In genomic region chr19:6060600-6061391, GRCh38 we compare ENCODE assay signal across 8 cellular contexts. TPM values are rescaled to one million over a fixed set of nuclear protein-coding genes. Genes with fewer than 3 reads are reported as not detected.
DNase-seq lines count a peak whose midpoint lies in the region; ATAC-seq and TF ChIP-seq lines count a peak whose summit lies in the region.

No MANE protein-coding gene starts in this region.

- peaks cover 0 to 23% of the 10 kb centered on the region in 2 experiments; a peak in 3 of 4 replicates for H3K79me1 ChIP-seq in IMR-90 (ENCODE audit: low read depth in 1 of 2, low read length in 2 of 2)

- no peak overlapping the region for H2AK5ac ChIP-seq in IMR-90 (ENCODE audit: low read depth, low read length)

- no peak overlapping the region for H4K5ac ChIP-seq in IMR-90 (ENCODE audit: low read depth, low read length)

- in situ Hi-C loops in IMR-90 (cut with MboI; ENCODE audit: low sequenced_read_pairs) = no loop called here

- no peak overlapping the region for H3K23ac ChIP-seq in IMR-90 (ENCODE audit: low read depth, low read length)

- intact Hi-C loops in IMR-90 (cut with micrococcal nuclease) = no loop called here

- H3K4me3 ChIP-seq in IMR-90 (ENCODE audit: insufficient read depth, low read depth, low read length) (no peak overlapping the region), fibroblast of pulmonary artery (replicated peaks; ENCODE audit: low read depth, low read length) (no peak overlapping the region)

- no peak for TF ChIP-seq CTCF in IMR-90 (conservative IDR thresholded peaks at IDR 0.05; ENCODE audit: low read depth, low read length)
- no peak for TF ChIP-seq CTCF in fibroblast of pulmonary artery (IDR thresholded peaks at IDR 0.05; ENCODE audit: low read length, missing control alignments)
- TF ChIP-seq CTCF in GM10248 (IDR thresholded peaks at IDR 0.05; ENCODE audit: control extremely low read depth, extremely low read depth, low read depth, missing control alignments) = no peak

- H3K4ac ChIP-seq in IMR-90 (ENCODE audit: low read depth, low read length) = no peak overlapping the region

- DNase-seq in IMR-90 = peak; percentile 16
- peak; percentile 54 for DNase-seq in activated CD8-positive, alpha-beta memory T cell treated with anti-CD3 and anti-CD28 coated beads, Interleukin-2, amount 50 U/mL, for 4 hours
- DNase-seq in fibroblast of pulmonary artery (ENCODE audit: low read depth) = peak; percentile 23
- DNase-seq in stimulated activated CD4-positive, alpha-beta T cell treated with anti-CD3 and anti-CD28 coated beads, Interleukin-4, amount 100 ng/mL, for 24 hours = peak; percentile 36
- no peak for DNase-seq in GM10248 (ENCODE audit: extremely low spot score)
- DNase-seq in GM19240 (ENCODE audit: insufficient read length, low spot score) = no peak

- peak overlapping the region; percentile 7 for H2AK9ac ChIP-seq in IMR-90 (replicated peaks; ENCODE audit: low read depth, low read length, poor library complexity)

- no peak overlapping the region; the same call in 1 of the 2 replicates for H2BK20ac ChIP-seq in IMR-90 (ENCODE audit: low read depth, low read length)

- no peaks in the 10 kb centered on the region for H4K20me1 ChIP-seq in IMR-90 (ENCODE audit: insufficient read depth, low read length)

- no peaks in the 10 kb centered on the region for H3K27me3 ChIP-seq in IMR-90 (ENCODE audit: control insufficient read depth, insufficient read depth, low read length)

- no peak for TF ChIP-seq POLR2A in IMR-90 (IDR thresholded peaks at IDR 0.05; ENCODE audit: low read depth, low read length)

- H3K27ac ChIP-seq in IMR-90 (ENCODE audit: insufficient read depth, low read length) = no peak overlapping the region

- peaks cover 16% of the 10 kb centered on the region for H3K9me1 ChIP-seq in IMR-90 (ENCODE audit: insufficient read depth, low read length)

- H4K91ac ChIP-seq in IMR-90 (ENCODE audit: insufficient read depth, low read depth, low read length) = peak overlapping the region; percentile 17

- ATAC-seq in IMR-90 (ENCODE audit: low read depth) = no peak
- ATAC-seq in GM21367 (IDR thresholded peaks at IDR 0.05; ENCODE audit: unreplicated experiment) = no peak
- no peak for ATAC-seq in HG03045 (IDR thresholded peaks at IDR 0.05; ENCODE audit: unreplicated experiment)

- no peak overlapping the region for H3K9ac ChIP-seq in IMR-90 (ENCODE audit: low read depth, low read length)

- POLR2A ChIA-PET in IMR-90 (lab: Charles Lee; ENCODE audit: unreplicated experiment) (no interaction called here), GM10248 (lab: Yijun Ruan, JAX) (no interaction called here)

- no peak overlapping the region for H3K4me2 ChIP-seq in IMR-90 (ENCODE audit: low read depth, low read length)

- H3K4me1 ChIP-seq in IMR-90 (ENCODE audit: control insufficient read depth, insufficient read depth, low read length) = peaks cover 23% of the 10 kb centered on the region

- H3K36me3 ChIP-seq in IMR-90 (ENCODE audit: control insufficient read depth, insufficient read depth, low read length) = no peaks in the 10 kb centered on the region

- H3K9me3 ChIP-seq in IMR-90 (ENCODE audit: control insufficient read depth, insufficient read depth, low read length) = no peaks in the 10 kb centered on the region

- no peak overlapping the region for H3K56ac ChIP-seq in IMR-90 (ENCODE audit: extremely low read depth, insufficient read depth, low read length)

- peak overlapping the region; percentile 9 for H2AFZ ChIP-seq in IMR-90 (replicated peaks; ENCODE audit: low read length, poor library complexity)

- H4K8ac ChIP-seq in IMR-90 (ENCODE audit: low read depth in 2 of 2, low read length in 2 of 2) = no peak overlapping the region

- peak overlapping the region; percentile 17; the same call in 1 of the 2 replicates for H2BK120ac ChIP-seq in IMR-90 (ENCODE audit: low read depth, low read length)

- BruUV-seq in IMR-90 (replicated peaks; lab: Mats Ljungman, UMichigan) = no TSS peak

- CTCF ChIA-PET in IMR-90 (lab: Yijun Ruan, JAX) (no interaction called here), GM10248 (lab: Yijun Ruan, JAX) (interaction anchor here (0.9 to 3.2 kb wide), 2 partner anchors 13 kb away, joined by 4 to 16 read pairs; no protein-coding TSS in a partner anchor)

- H2BK15ac ChIP-seq in IMR-90 (ENCODE audit: low read depth, low read length) = no peak overlapping the region

- H3K14ac ChIP-seq in IMR-90 (replicated peaks; ENCODE audit: low read depth, low read length) = no peak overlapping the region

- no peak overlapping the region for H3K18ac ChIP-seq in IMR-90 (ENCODE audit: low read depth, low read length)

- dilution Hi-C loops in IMR-90 (cut with HindIII; ENCODE audit: low sequenced_read_pairs, unreplicated experiment) = no loop called here

- TF ChIP-seq RAD21 in IMR-90 (IDR thresholded peaks at IDR 0.05; ENCODE audit: low read length) = no peak

- no peak overlapping the region for H2BK5ac ChIP-seq in IMR-90 (ENCODE audit: low read depth, low read length, poor library complexity, severe bottlenecking)

- 90% methylated on average over 12 of the region's 21 CpGs; no CpG with 5 or more reads in 1 of the 2 experiments for WGBS in IMR-90 (ENCODE audit: extremely low coverage in 2 of 2, insufficient read length in 1 of 2), 2 experiments

TF ChIP-seq in IMR-90, 13 proteins besides CTCF, POLR2A, EP300 and RAD21:
- no peak for TF ChIP-seq SMC3 (IDR thresholded peaks at IDR 0.05; ENCODE audit: low read depth, low read length)
- TF ChIP-seq NFE2L2 (IDR thresholded peaks at IDR 0.05; ENCODE audit: low read depth, low read length) = no peak
- TF ChIP-seq CHD1 (IDR thresholded peaks at IDR 0.05; ENCODE audit: low read depth, low read length) = no peak
- TF ChIP-seq CEBPB (IDR thresholded peaks at IDR 0.05; ENCODE audit: low read depth, low read length) = no peak
- no peak for TF ChIP-seq ELK1 (IDR thresholded peaks at IDR 0.05; ENCODE audit: borderline replicate concordance, low read depth, low read length)
- TF ChIP-seq MAFK (IDR thresholded peaks at IDR 0.05; ENCODE audit: low read depth, low read length) = no peak
- no peak for TF ChIP-seq RFX5 (IDR thresholded peaks at IDR 0.05; ENCODE audit: low read depth, low read length)
- TF ChIP-seq USF2 (IDR thresholded peaks at IDR 0.05; ENCODE audit: low read depth, low read length) = no peak
- no peak for TF ChIP-seq MAZ (IDR thresholded peaks at IDR 0.05; ENCODE audit: borderline replicate concordance, low read depth, low read length)
- TF ChIP-seq BHLHE40 (IDR thresholded peaks at IDR 0.05; ENCODE audit: low read depth, low read length) = no peak

RNA-seq across cellular contexts. Expression of gene RFX2, which starts 49.5 kb away (rescaled TPM):
- 2.2 and 2.5 TPM in 2 replicates for total RNA-seq in IMR-90 (2012; rRNA removed)
- polyA plus RNA-seq in IMR-90 (2012; rRNA removed) = 4.9 and 5.6 TPM in 2 replicates
- 3.9 and 6.2 TPM in 2 replicates for polyA plus RNA-seq in IMR-90 (2012; cell fraction: cytosol; rRNA removed)
- polyA plus RNA-seq in IMR-90 (2012; cell fraction: nucleus; rRNA removed; ENCODE audit: low replicate concordance) = 7.6 and 16.1 TPM in 2 replicates

Comparison
In these comparisons a context has a peak if more than half of its experiments do, and no peak if none do; other contexts are left out.
1. DNase-seq: peak in IMR-90 (single experiment), activated CD8-positive, alpha-beta memory T cell treated with anti-CD3 and anti-CD28 coated beads, Interleukin-2, amount 50 U/mL, for 4 hours (single experiment), fibroblast of pulmonary artery (single experiment) and stimulated activated CD4-positive, alpha-beta T cell treated with anti-CD3 and anti-CD28 coated beads, Interleukin-4, amount 100 ng/mL, for 24 hours (single experiment); none in GM10248 (single experiment) and GM19240 (single experiment).